8 cellular contexts compared by ENCODE assay signal in the genomic region with DNA sequence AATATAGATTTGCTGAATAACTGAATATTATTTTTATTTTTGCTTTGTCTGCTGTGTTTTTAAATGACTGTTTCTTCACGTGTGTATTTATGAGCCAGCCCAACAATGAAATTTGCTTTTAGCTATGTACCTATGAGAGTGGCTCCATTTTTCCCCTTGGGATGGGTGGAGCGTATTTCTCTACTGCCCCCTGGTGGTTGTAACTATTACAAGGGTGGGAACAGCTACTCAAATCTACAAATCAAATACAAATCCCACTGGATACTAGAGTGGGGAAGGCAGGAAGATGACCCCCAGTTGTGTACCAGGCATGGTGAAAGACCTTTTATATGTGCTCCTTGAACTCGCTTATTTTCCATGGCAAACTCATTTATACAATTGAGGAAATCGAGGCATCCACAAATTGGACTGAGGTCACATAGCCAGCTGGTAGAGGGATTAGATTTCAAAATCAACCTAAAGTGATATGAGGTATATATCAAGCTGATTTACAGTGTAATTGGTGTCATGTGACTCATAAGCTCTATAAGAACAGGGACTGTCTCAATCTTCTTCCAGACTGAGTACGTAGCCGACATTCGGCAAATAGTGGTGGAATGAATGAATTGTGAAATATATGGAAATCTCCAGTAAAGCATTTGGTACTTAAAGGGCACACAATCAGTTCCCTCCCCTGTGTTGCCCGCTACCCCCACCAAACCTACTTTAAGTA.
DNase-seq lines count a peak whose midpoint lies in the region; ATAC-seq and TF ChIP-seq lines count a peak whose summit lies in the region.

No MANE protein-coding gene starts in this region.

- no peaks in the 10 kb centered on the region for H3K36me3 ChIP-seq in adrenal gland (replicated peaks in 1 of 2)

- no peak overlapping the region for H3K4me3 ChIP-seq in adrenal gland

- ATAC-seq in GM18858 (IDR thresholded peaks at IDR 0.05; ENCODE audit: unreplicated experiment) (peak; percentile 65), HG03139 (IDR thresholded peaks at IDR 0.05; ENCODE audit: unreplicated experiment) (peak; percentile 63), GM18907 (IDR thresholded peaks at IDR 0.05; ENCODE audit: unreplicated experiment) (no peak)

- DNase-seq in COLO668 (lab: John Stamatoyannopoulos, UW; ENCODE audit: unreplicated experiment), result peak; percentile 7
- peak; percentile 59 for DNase-seq in NCI-H2171 (lab: John Stamatoyannopoulos, UW)
- DNase-seq in adrenal gland, result peak; percentile 35 to 67 (median 47)
- peak; percentile 60 for DNase-seq in iPS DF 4.7 (ENCODE audit: extremely low read depth, low spot score)
- peak; percentile 71 for DNase-seq in superior temporal gyrus (ENCODE audit: extremely low spot score)

- H3K27me3 ChIP-seq in adrenal gland, result no peaks in the 10 kb centered on the region

- TF ChIP-seq CTCF in adrenal gland (IDR thresholded peaks at IDR 0.05), result peak; percentile 78 to 93 (median 81)

- H3K9me3 ChIP-seq in adrenal gland (replicated peaks in 1 of 3), result no peaks in the 10 kb centered on the region

- intact Hi-C loops in adrenal gland (cut with DNase I), result loop anchor here (2.0 to 5.0 kb wide), 2 partner anchors 38 to 40 kb away; no protein-coding TSS in a partner anchor

- H3K27ac ChIP-seq in adrenal gland, result no peak overlapping the region

- 57 to 61% (median 57%) methylated on average over 8 of the region's 8 CpGs for WGBS in adrenal gland, 4 donors

- H3K4me1 ChIP-seq in adrenal gland (replicated peaks in 1 of 2), result no peaks in the 10 kb centered on the region

- TF ChIP-seq POLR2A in adrenal gland (IDR thresholded peaks at IDR 0.05), result no peak

Comparison
In these comparisons a context has a peak if more than half of its experiments do, and no peak if none do; other contexts are left out.
1. DNase-seq: peak in every context shown above with its lines; median percentile 71 in superior temporal gyrus; 60 in iPS DF 4.7; 59 in NCI-H2171; 47 in adrenal gland; 7 in COLO668.